In genomic region chr4:140044314-140044991, GRCh38 we compare ENCODE assay signal across 2 cellular contexts.
TF ChIP-seq lines count a peak whose summit lies in the region.

No MANE protein-coding gene starts in this region.

TF ChIP-seq in IMR-90, 13 proteins besides CTCF, POLR2A, EP300 and RAD21:
- TF ChIP-seq ELK1 (IDR thresholded peaks at IDR 0.05; ENCODE audit: borderline replicate concordance, low read depth, low read length) (no peak), CHD1 (IDR thresholded peaks at IDR 0.05; ENCODE audit: low read depth, low read length) (no peak), SMC3 (IDR thresholded peaks at IDR 0.05; ENCODE audit: low read depth, low read length) (no peak), MAFK (IDR thresholded peaks at IDR 0.05; ENCODE audit: low read depth, low read length) (peak; percentile 78), CEBPB (IDR thresholded peaks at IDR 0.05; ENCODE audit: low read depth, low read length) (peak; percentile 90), RFX5 (IDR thresholded peaks at IDR 0.05; ENCODE audit: low read depth, low read length) (no peak)

TF ChIP-seq in K562, 482 proteins besides CTCF, POLR2A, EP300 and RAD21 (continued from another document):
- no peak for TF ChIP-seq E4F1 (CRISPR knock-in tag; IDR thresholded peaks at IDR 0.05; ENCODE audit: borderline replicate concordance)
- TF ChIP-seq SP2 (IDR thresholded peaks at IDR 0.05; ENCODE audit: extremely low read depth, low read depth, low read length, poor library complexity, severe bottlenecking): no peak
- TF ChIP-seq TAF7 (tag; IDR thresholded peaks at IDR 0.05): no peak
- TF ChIP-seq STAT6 (CRISPR knock-in tag; IDR thresholded peaks at IDR 0.05): no peak
- TF ChIP-seq FOS (IDR thresholded peaks at IDR 0.05; ENCODE audit: extremely low read depth, insufficient read length): no peak
- TF ChIP-seq ZNF561 (CRISPR knock-in tag; conservative IDR thresholded peaks at IDR 0.05): no peak
- no peak for TF ChIP-seq ZNF589 (CRISPR knock-in tag; IDR thresholded peaks at IDR 0.05; ENCODE audit: low read depth)
- TF ChIP-seq MAFG (tag; conservative IDR thresholded peaks at IDR 0.05): peak; percentile 53; the same call in 1 of the 2 replicates
- TF ChIP-seq CEBPG (CRISPR knock-in tag; IDR thresholded peaks at IDR 0.05): no peak
- TF ChIP-seq CEBPG (tag; conservative IDR thresholded peaks at IDR 0.05 in 1 of 2, IDR thresholded peaks at IDR 0.05 in 1 of 2): 0 out of 4 replicates have a peak, but pooled peaks of 1 of the 2 experiments have one; percentile 8
- no peak for TF ChIP-seq ZNF518B (CRISPR knock-in tag; IDR thresholded peaks at IDR 0.05)
- no peak for TF ChIP-seq TEAD1 (CRISPR knock-in tag; IDR thresholded peaks at IDR 0.05)
- TF ChIP-seq ZNF280A (IDR thresholded peaks at IDR 0.05; ENCODE audit: low read depth, partially characterized antibody): no peak
- TF ChIP-seq HEY1 (CRISPR knock-in tag; IDR thresholded peaks at IDR 0.05; ENCODE audit: borderline replicate concordance): no peak
- TF ChIP-seq ZNF316 (IDR thresholded peaks at IDR 0.05): peak; percentile 57; the same call in 1 of the 2 replicates
- no peak for TF ChIP-seq ZNF408 (CRISPR knock-in tag; IDR thresholded peaks at IDR 0.05; ENCODE audit: low read depth)
- TF ChIP-seq MAX (CRISPR knock-in tag; IDR thresholded peaks at IDR 0.05): no peak
- TF ChIP-seq TCF15 (CRISPR knock-in tag; IDR thresholded peaks at IDR 0.05): no peak
- TF ChIP-seq C11orf30 (IDR thresholded peaks at IDR 0.05; ENCODE audit: low read depth): peak; percentile 37; the same call in 1 of the 2 replicates
- no peak for TF ChIP-seq ZNF384 (IDR thresholded peaks at IDR 0.05; ENCODE audit: low read depth, low read length)
- no peak for TF ChIP-seq ESRRB (CRISPR knock-in tag; IDR thresholded peaks at IDR 0.05; ENCODE audit: borderline replicate concordance)
- no peak for TF ChIP-seq ZBTB26 (CRISPR knock-in tag; IDR thresholded peaks at IDR 0.05)
- TF ChIP-seq GTF2F1 (IDR thresholded peaks at IDR 0.05; ENCODE audit: low read depth, low read length): no peak
